Comparison of ENCODE assay signal across 8 cellular contexts in the genomic region with DNA sequence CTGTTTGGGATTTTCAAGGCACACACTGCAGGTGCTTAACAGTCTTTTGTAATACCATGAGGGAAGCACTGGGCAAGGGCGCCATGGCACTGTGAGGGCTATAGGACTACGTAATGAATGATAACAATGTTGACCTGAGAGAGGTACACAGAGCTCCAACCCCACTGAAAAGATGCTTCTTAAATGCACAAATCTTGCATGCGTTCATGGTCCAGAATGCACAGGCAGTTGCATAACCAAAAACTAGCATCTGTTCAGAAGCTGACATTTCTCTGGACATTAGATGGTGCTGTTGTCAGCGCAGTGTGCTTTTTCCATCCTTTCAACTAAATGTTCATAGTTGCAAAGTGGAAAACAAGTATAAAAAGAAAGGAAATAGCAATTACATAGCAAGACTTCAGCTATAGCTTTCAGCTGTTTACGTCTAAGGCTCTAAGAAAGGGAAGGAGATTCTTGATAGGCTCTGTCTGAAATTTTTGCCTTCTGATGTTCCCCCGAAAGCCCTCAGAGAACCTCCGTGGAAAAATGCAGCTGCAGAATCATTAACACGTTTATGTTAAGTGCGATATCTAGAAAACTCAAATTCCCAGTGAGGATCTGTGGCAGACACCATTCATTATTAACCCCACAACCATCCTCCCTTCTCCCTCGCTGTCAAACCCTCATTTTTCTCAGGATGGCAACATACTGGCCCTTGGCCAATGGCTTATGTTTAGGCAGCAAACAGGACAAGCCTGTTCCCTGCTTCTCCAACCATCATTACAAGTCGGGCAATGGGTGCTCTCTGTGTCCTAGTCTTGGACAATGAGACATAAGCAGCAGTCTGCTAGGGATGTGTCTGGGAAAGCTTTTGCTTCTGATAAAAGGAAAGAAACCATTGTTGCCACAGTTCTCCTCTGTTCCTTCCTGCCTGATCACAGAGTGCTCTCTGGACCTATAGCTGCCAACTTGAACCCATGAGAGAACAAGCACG. TPM values are rescaled to one million over a fixed set of nuclear protein-coding genes. Genes with fewer than 3 reads are reported as not detected.
DNase-seq lines count a peak whose midpoint lies in the region; ATAC-seq and TF ChIP-seq lines count a peak whose summit lies in the region.

No MANE protein-coding gene starts in this region.

- intact Hi-C loops in posterior vena cava (cut with DNase I): loop anchor here (5.0 kb wide), 2 partner anchors 595 to 610 kb away; no protein-coding TSS in a partner anchor

- H3K27ac Mint-ChIP-seq in mesothelial cell of epicardium: peak overlapping the region; percentile 74

- H3K4me1 Mint-ChIP-seq in mesothelial cell of epicardium: peaks cover 48% of the 10 kb centered on the region

- no peaks in the 10 kb centered on the region for H3K36me3 Mint-ChIP-seq in mesothelial cell of epicardium

- DNase-seq in COR-L47 (lab: John Stamatoyannopoulos, UW): peak; percentile 21
- peak; percentile 68 for DNase-seq in HFF-Myc (ENCODE audit: extremely low read depth, low read depth)
- peak; percentile 54 for DNase-seq in RPMI8226
- peak; percentile 90 for DNase-seq in dedifferentiated amniotic fluid mesenchymal stem cell (ENCODE audit: extremely low spot score)
- DNase-seq in mesothelial cell of epicardium (ENCODE audit: low spot score in 2 of 2, unreplicated experiment in 2 of 2): no peak
- DNase-seq in posterior vena cava (ENCODE audit: low spot score): no peak
- no peak for DNase-seq in activated CD4-positive, alpha-beta T cell treated with anti-CD3 and anti-CD28 coated beads for 1 hour

- TF ChIP-seq CTCF in HFF-Myc (IDR thresholded peaks at IDR 0.05; ENCODE audit: low read depth, low read length, missing control alignments): peak; percentile 66
- no peak for TF ChIP-seq CTCF in mesothelial cell of epicardium (IDR thresholded peaks at IDR 0.05; ENCODE audit: unreplicated experiment)

- H3K4me3 Mint-ChIP-seq in mesothelial cell of epicardium: no peak overlapping the region

- H3K27me3 Mint-ChIP-seq in mesothelial cell of epicardium (ENCODE audit: low read depth): peaks cover 17% of the 10 kb centered on the region

- H3K4me3 ChIP-seq in HFF-Myc (replicated peaks; ENCODE audit: low read depth, low read length): no peak overlapping the region

- H3K9me3 Mint-ChIP-seq in mesothelial cell of epicardium: no peaks in the 10 kb centered on the region

- ATAC-seq in GM18520 (IDR thresholded peaks at IDR 0.05; ENCODE audit: unreplicated experiment): no peak

RNA-seq across cellular contexts. Expression of gene TARBP1, which starts 8.2 kb away (rescaled TPM):
- 66.0 to 69.8 TPM (median 66.1 TPM) in 3 replicates for total RNA-seq in mesothelial cell of epicardium
- total RNA-seq in posterior vena cava: 10 to 100 TPM; 13.8 to 20.0 TPM

Comparison
In these comparisons a context has a peak if more than half of its experiments do, and no peak if none do; other contexts are left out.
1. DNase-seq: peak in COR-L47 (single experiment), HFF-Myc (single experiment), RPMI8226 (single experiment) and dedifferentiated amniotic fluid mesenchymal stem cell (single experiment); none in mesothelial cell of epicardium (0 of 2), posterior vena cava (single experiment) and activated CD4-positive, alpha-beta T cell treated with anti-CD3 and anti-CD28 coated beads for 1 hour (single experiment).